In the genomic region with DNA sequence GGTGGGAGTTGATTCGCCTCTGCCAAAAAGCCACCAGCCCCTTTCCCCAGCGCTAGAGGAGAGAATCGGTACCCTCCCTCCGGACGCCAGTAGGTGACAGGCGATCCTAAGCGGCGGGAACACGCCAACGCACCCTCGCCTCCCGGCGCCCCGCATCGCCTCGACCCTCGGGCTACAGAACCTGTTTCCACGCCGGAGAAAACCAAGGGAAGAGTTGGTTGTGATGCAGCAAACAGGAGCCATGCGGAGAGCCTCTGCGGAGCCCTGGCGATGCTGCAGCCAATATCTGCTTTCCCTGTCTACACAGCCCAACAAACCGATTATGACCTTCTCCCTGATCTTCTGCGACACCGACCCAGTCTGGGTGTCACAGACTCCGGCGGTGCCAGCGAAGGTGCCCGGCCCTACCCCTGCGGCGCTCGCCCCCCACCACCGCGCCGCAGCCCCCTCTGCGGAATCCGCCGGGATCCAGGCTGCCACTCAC, we compare ENCODE assay signal across 8 cellular contexts. TPM values are rescaled to one million over a fixed set of nuclear protein-coding genes. Genes with fewer than 3 reads are reported as not detected.
DNase-seq lines count a peak whose midpoint lies in the region; ATAC-seq and TF ChIP-seq lines count a peak whose summit lies in the region.

No MANE protein-coding gene starts in this region.

- H3K4me1 ChIP-seq in BLaER1 treated with 17β-estradiol and CSF1 and Interleukin-3, amounts not matched to agents 10 nM and 100 nM: peaks cover 5 to 20% (median 15%) of the 10 kb centered on the region in 10 experiments; a peak in 15 of 20 replicates
- no peaks in the 10 kb centered on the region for H3K4me1 ChIP-seq in endodermal cell (ENCODE audit: control insufficient read depth, insufficient read depth, low read length)
- peaks cover 7 to 24% of the 10 kb centered on the region in 2 donors for H3K4me1 ChIP-seq in mucosa of rectum (ENCODE audit: control insufficient read depth in 2 of 2, insufficient read depth in 2 of 2, low read length in 2 of 2)

- H3K27me3 ChIP-seq in BLaER1 treated with 17β-estradiol and CSF1 and Interleukin-3, amounts not matched to agents 10 nM and 100 nM: peaks cover 35 to 49% (median 44%) of the 10 kb centered on the region in 11 experiments
- H3K27me3 ChIP-seq in endodermal cell (ENCODE audit: control insufficient read depth, insufficient read depth, low read length, poor library complexity, severe bottlenecking) (peaks cover 18% of the 10 kb centered on the region), mucosa of rectum (ENCODE audit: control insufficient read depth in 2 of 2, insufficient read depth in 2 of 2, low read length in 2 of 2) (peaks cover 34 to 40% of the 10 kb centered on the region in 2 donors)

- no peaks in the 10 kb centered on the region for H3K36me3 Mint-ChIP-seq in endodermal cell (ENCODE audit: low read depth)

- DNase-seq in SK-N-MC (ENCODE audit: low read depth, low spot score): no peak
- DNase-seq in endodermal cell: peak; percentile 91
- no peak for DNase-seq in ureter (ENCODE audit: low spot score)
- no peak for DNase-seq in HUDEP-2 (lab: John Stamatoyannopoulos, UW; ENCODE audit: unreplicated experiment in 76 of 76)

- H3K4me3 Mint-ChIP-seq in endodermal cell: peak overlapping the region; percentile 75

- peak; percentile 78 for TF ChIP-seq CTCF in endodermal cell (conservative IDR thresholded peaks at IDR 0.05)

- peak overlapping the region; percentile 71 to 88 (median 75) for H3K4me3 ChIP-seq in BLaER1 treated with 17β-estradiol and CSF1 and Interleukin-3, amounts not matched to agents 10 nM and 100 nM
- H3K4me3 ChIP-seq in SK-N-MC (peak overlapping the region; percentile 91), endodermal cell (ENCODE audit: low read length) (peak overlapping the region; percentile 93), mucosa of rectum (ENCODE audit: low read length in 2 of 2) (peak overlapping the region; percentile 65 to 71)

- peak; percentile 31 for ATAC-seq in GM19035 (IDR thresholded peaks at IDR 0.05; ENCODE audit: unreplicated experiment)
- ATAC-seq in HG03159 (IDR thresholded peaks at IDR 0.05; ENCODE audit: unreplicated experiment): peak; percentile 24

- H3K27me3 Mint-ChIP-seq in endodermal cell (ENCODE audit: insufficient read depth): peaks cover 59% of the 10 kb centered on the region

- no peaks in the 10 kb centered on the region for H3K36me3 ChIP-seq in BLaER1 treated with 17β-estradiol and CSF1 and Interleukin-3, amounts not matched to agents 10 nM and 100 nM
- H3K36me3 ChIP-seq in SK-N-MC (ENCODE audit: insufficient read depth, low read length): no peaks in the 10 kb centered on the region
- peaks cover 13% of the 10 kb centered on the region for H3K36me3 ChIP-seq in endodermal cell (ENCODE audit: control insufficient read depth, insufficient read depth, low read length)
- H3K36me3 ChIP-seq in mucosa of rectum (ENCODE audit: control insufficient read depth in 2 of 2, insufficient read depth in 2 of 2, low read length in 2 of 2): no peaks in the 10 kb centered on the region

- peak overlapping the region; percentile 91 to 100 (median 98) for H3K4me2 ChIP-seq in BLaER1 treated with 17β-estradiol and CSF1 and Interleukin-3, amounts not matched to agents 10 nM and 100 nM

- H3K27ac Mint-ChIP-seq in endodermal cell: no peak overlapping the region

- H3K9me3 ChIP-seq in BLaER1 treated with 17β-estradiol and CSF1 and Interleukin-3, amounts not matched to agents 10 nM and 100 nM (replicated peaks in 1 of 11): no peaks in the 10 kb centered on the region
- H3K9me3 ChIP-seq in SK-N-MC (ENCODE audit: low read depth, low read length) (no peaks in the 10 kb centered on the region), endodermal cell (ENCODE audit: control insufficient read depth, low read length) (no peaks in the 10 kb centered on the region), mucosa of rectum (ENCODE audit: control insufficient read depth in 2 of 2, low read length in 2 of 2) (no peaks in the 10 kb centered on the region)

- H4K20me1 ChIP-seq in BLaER1 treated with 17β-estradiol and CSF1 and Interleukin-3, amounts not matched to agents 10 nM and 100 nM: 0 out of 22 replicates have a peak, but pooled peaks cover 0 to 14% (median 0%) of the 10 kb centered on the region in 11 experiments

- WGBS in endodermal cell (ENCODE audit: insufficient coverage in 1 of 2, insufficient read length in 1 of 2), 2 experiments: 0 to 2% methylated on average over 8 to 38 of the region's 38 CpGs

- H3K9me3 Mint-ChIP-seq in endodermal cell: no peaks in the 10 kb centered on the region

- peaks cover 22% of the 10 kb centered on the region for H3K4me1 Mint-ChIP-seq in endodermal cell

- peak overlapping the region; percentile 63 to 83 (median 77) for H3K9ac ChIP-seq in BLaER1 treated with 17β-estradiol and CSF1 and Interleukin-3, amounts not matched to agents 10 nM and 100 nM
- peak overlapping the region; percentile 59 for H3K9ac ChIP-seq in SK-N-MC (ENCODE audit: insufficient read length)
- H3K9ac ChIP-seq in endodermal cell (ENCODE audit: extremely low read depth, low read length, poor library complexity, severe bottlenecking): peak overlapping the region; percentile 46
- peak overlapping the region; percentile 18 to 40 for H3K9ac ChIP-seq in mucosa of rectum (ENCODE audit: low read depth in 1 of 2, low read length in 2 of 2)

- H3K27ac ChIP-seq in BLaER1 treated with 17β-estradiol and CSF1 and Interleukin-3, amounts not matched to agents 10 nM and 100 nM: peak overlapping the region in 8 of 11 experiments; percentile 14 to 76 (median 53); a peak in 10 of 22 replicates
- H3K27ac ChIP-seq in SK-N-MC (no peak overlapping the region), endodermal cell (ENCODE audit: low read depth, low read length) (peak overlapping the region; percentile 13), mucosa of rectum (ENCODE audit: low read depth in 2 of 2, low read length in 2 of 2) (peak overlapping the region in 1 of 2 donors; percentile 35)

RNA-seq across cellular contexts. Expression of gene PRICKLE1, which starts 0.5 kb away (rescaled TPM):
- total RNA-seq in endodermal cell (10 to 100 TPM in 1 of 2 donors, 1 to 10 TPM in 1; 8.3 to 20.6 TPM), ureter (10.2 TPM)
- 7.8 TPM for polyA plus RNA-seq in endodermal cell (2013, experiment 1 of 2)
- polyA plus RNA-seq in endodermal cell (2013, experiment 2 of 2): 7.0 TPM
